ENCODE assay signal across 1 cellular context in the genomic region with DNA sequence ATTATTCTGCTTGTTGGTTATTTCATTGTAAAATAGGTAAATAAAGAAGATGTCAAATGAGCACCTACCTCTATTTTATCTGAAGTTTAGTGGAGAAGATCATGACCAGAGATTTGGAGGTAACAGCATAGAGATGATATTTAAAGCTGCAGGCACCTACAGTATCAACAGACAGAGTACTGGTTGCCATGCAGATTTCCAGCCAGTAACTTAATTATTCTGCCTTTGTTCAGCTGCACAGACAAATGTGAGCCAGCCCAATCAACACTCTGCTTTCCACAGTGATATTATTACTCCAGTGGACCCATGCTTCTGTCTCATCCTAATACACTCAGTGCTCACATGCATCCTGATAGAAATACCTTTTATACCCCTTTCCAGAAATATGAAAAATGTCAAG.
TF ChIP-seq lines count a peak whose summit lies in the region.

No MANE protein-coding gene starts in this region.

TF ChIP-seq in IMR-90, 13 proteins besides CTCF, POLR2A, EP300 and RAD21 (continued from another document):
- TF ChIP-seq NFE2L2 (IDR thresholded peaks at IDR 0.05; ENCODE audit: low read depth, low read length): no peak
- TF ChIP-seq BHLHE40 (IDR thresholded peaks at IDR 0.05; ENCODE audit: low read depth, low read length): no peak
- TF ChIP-seq CHD1 (IDR thresholded peaks at IDR 0.05; ENCODE audit: low read depth, low read length): no peak
- TF ChIP-seq RCOR1 (IDR thresholded peaks at IDR 0.05; ENCODE audit: insufficient replicate concordance, low read length): no peak
- TF ChIP-seq MAZ (IDR thresholded peaks at IDR 0.05; ENCODE audit: borderline replicate concordance, low read depth, low read length): no peak
- no peak for TF ChIP-seq SMC3 (IDR thresholded peaks at IDR 0.05; ENCODE audit: low read depth, low read length)
